Comparison of ENCODE assay signal across 1 cellular context in the genomic region with DNA sequence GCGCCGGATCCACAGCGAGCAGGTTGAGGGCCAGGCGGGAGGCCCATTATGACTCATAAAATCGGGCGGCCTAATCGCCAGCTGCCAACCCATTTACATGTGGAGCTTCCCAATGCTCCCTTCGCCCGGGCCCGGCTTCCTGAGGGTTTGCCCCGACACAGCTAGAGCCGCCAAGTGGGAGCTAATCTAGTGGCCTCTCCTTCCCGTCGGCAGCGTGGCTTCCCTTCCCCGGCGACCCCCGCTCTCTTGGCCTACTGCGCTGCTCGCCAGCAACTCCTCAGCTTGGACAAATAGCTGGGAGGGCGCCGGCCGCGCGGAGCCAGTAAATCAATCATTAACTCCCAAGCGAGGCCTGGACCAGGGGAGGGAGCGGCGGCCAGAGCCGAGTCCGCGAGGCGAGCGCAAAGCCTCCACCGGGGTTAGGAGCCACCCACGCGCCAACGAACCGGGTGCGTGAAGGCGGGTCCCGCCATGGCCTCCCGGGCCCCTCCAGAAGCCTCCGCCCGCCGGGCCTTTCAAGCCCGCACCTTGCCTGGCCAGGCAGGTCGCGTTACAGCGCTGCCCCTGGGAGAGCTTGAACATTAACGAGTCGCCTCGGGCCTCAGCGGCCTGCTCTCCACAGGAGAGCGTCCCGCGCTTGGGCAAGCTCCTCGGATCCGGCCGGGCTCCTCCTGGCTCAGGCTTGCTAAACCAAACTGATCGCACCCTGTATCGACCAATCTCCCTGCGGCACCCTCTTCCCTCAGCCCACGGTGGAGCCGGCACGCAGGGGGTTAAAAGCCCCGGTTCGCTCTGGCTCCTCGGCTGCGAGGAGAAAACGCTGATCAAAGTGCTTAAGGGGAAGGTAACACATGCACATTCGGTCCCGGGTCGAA.
TF ChIP-seq lines count a peak whose summit lies in the region.

No MANE protein-coding gene starts in this region.

TF ChIP-seq in HEK293, 187 proteins besides CTCF, POLR2A, EP300 and RAD21 (continued from another document and continues in another):
- TF ChIP-seq, protein P1, sequence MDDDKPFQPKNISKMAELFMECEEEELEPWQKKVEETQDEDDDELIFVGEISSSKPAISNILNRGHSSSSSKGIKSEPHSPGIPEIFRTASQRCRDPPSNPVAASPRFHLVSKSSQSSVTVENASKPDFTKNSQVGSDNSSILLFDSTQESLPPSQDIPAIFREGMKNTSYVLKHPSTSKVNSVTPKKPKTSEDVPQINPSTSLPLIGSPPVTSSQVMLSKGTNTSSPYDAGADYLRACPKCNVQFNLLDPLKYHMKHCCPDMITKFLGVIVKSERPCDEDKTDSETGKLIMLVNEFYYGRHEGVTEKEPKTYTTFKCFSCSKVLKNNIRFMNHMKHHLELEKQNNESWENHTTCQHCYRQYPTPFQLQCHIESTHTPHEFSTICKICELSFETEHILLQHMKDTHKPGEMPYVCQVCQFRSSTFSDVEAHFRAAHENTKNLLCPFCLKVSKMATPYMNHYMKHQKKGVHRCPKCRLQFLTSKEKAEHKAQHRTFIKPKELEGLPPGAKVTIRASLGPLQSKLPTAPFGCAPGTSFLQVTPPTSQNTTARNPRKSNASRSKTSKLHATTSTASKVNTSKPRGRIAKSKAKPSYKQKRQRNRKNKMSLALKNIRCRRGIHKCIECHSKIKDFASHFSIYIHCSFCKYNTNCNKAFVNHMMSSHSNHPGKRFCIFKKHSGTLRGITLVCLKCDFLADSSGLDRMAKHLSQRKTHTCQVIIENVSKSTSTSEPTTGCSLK (tag by site-specific recombination; IDR thresholded peaks at IDR 0.05): no peak
- no peak for TF ChIP-seq ZNF112 (tag by site-specific recombination; IDR thresholded peaks at IDR 0.05)
- TF ChIP-seq ZNF37A (tag by site-specific recombination; IDR thresholded peaks at IDR 0.05): no peak
- TF ChIP-seq, protein P2, sequence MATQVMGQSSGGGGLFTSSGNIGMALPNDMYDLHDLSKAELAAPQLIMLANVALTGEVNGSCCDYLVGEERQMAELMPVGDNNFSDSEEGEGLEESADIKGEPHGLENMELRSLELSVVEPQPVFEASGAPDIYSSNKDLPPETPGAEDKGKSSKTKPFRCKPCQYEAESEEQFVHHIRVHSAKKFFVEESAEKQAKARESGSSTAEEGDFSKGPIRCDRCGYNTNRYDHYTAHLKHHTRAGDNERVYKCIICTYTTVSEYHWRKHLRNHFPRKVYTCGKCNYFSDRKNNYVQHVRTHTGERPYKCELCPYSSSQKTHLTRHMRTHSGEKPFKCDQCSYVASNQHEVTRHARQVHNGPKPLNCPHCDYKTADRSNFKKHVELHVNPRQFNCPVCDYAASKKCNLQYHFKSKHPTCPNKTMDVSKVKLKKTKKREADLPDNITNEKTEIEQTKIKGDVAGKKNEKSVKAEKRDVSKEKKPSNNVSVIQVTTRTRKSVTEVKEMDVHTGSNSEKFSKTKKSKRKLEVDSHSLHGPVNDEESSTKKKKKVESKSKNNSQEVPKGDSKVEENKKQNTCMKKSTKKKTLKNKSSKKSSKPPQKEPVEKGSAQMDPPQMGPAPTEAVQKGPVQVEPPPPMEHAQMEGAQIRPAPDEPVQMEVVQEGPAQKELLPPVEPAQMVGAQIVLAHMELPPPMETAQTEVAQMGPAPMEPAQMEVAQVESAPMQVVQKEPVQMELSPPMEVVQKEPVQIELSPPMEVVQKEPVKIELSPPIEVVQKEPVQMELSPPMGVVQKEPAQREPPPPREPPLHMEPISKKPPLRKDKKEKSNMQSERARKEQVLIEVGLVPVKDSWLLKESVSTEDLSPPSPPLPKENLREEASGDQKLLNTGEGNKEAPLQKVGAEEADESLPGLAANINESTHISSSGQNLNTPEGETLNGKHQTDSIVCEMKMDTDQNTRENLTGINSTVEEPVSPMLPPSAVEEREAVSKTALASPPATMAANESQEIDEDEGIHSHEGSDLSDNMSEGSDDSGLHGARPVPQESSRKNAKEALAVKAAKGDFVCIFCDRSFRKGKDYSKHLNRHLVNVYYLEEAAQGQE (tag by site-specific recombination; IDR thresholded peaks at IDR 0.05): no peak
- no peak for TF ChIP-seq ZNF677 (tag by site-specific recombination; IDR thresholded peaks at IDR 0.05)
- TF ChIP-seq ZNF133 (tag by site-specific recombination; IDR thresholded peaks at IDR 0.05): no peak
- TF ChIP-seq ZNF223 (tag by site-specific recombination; IDR thresholded peaks at IDR 0.05): 0 out of 2 replicates have a peak, but pooled peaks have one; percentile 21
- TF ChIP-seq, protein P3, sequence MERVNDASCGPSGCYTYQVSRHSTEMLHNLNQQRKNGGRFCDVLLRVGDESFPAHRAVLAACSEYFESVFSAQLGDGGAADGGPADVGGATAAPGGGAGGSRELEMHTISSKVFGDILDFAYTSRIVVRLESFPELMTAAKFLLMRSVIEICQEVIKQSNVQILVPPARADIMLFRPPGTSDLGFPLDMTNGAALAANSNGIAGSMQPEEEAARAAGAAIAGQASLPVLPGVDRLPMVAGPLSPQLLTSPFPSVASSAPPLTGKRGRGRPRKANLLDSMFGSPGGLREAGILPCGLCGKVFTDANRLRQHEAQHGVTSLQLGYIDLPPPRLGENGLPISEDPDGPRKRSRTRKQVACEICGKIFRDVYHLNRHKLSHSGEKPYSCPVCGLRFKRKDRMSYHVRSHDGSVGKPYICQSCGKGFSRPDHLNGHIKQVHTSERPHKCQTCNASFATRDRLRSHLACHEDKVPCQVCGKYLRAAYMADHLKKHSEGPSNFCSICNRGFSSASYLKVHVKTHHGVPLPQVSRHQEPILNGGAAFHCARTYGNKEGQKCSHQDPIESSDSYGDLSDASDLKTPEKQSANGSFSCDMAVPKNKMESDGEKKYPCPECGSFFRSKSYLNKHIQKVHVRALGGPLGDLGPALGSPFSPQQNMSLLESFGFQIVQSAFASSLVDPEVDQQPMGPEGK (tag by site-specific recombination; IDR thresholded peaks at IDR 0.05): peak; percentile 56
- no peak for TF ChIP-seq ZNF658 (tag by site-specific recombination; IDR thresholded peaks at IDR 0.05)
- TF ChIP-seq ZNF571 (tag by site-specific recombination; IDR thresholded peaks at IDR 0.05): no peak
- TF ChIP-seq, protein P4, sequence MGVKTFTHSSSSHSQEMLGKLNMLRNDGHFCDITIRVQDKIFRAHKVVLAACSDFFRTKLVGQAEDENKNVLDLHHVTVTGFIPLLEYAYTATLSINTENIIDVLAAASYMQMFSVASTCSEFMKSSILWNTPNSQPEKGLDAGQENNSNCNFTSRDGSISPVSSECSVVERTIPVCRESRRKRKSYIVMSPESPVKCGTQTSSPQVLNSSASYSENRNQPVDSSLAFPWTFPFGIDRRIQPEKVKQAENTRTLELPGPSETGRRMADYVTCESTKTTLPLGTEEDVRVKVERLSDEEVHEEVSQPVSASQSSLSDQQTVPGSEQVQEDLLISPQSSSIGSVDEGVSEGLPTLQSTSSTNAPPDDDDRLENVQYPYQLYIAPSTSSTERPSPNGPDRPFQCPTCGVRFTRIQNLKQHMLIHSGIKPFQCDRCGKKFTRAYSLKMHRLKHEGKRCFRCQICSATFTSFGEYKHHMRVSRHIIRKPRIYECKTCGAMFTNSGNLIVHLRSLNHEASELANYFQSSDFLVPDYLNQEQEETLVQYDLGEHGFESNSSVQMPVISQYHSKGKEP (tag by site-specific recombination; IDR thresholded peaks at IDR 0.05): no peak
- peak; percentile 12; the same call in 1 of the 2 replicates for TF ChIP-seq FEZF1 (tag by site-specific recombination; IDR thresholded peaks at IDR 0.05)
- TF ChIP-seq ZBTB17 (tag by site-specific recombination; IDR thresholded peaks at IDR 0.05): peak; percentile 94
- TF ChIP-seq ZNF48 (tag by site-specific recombination; IDR thresholded peaks at IDR 0.05): no peak
- TF ChIP-seq ZFP3 (tag by site-specific recombination; IDR thresholded peaks at IDR 0.05; ENCODE audit: low read depth): no peak
- no peak for TF ChIP-seq ZNF654 (tag by site-specific recombination; IDR thresholded peaks at IDR 0.05; ENCODE audit: low read depth)
- TF ChIP-seq ZNF138 (tag by site-specific recombination; IDR thresholded peaks at IDR 0.05; ENCODE audit: borderline replicate concordance): no peak
- peak; percentile 78 for TF ChIP-seq GLIS2 (tag by site-specific recombination; IDR thresholded peaks at IDR 0.05)
- no peak for TF ChIP-seq ZBTB7A (tag by site-specific recombination; IDR thresholded peaks at IDR 0.05; ENCODE audit: low read depth)
- TF ChIP-seq ZSCAN16 (tag by site-specific recombination; IDR thresholded peaks at IDR 0.05): no peak
- no peak for TF ChIP-seq ZNF548 (tag by site-specific recombination; IDR thresholded peaks at IDR 0.05)
- TF ChIP-seq, protein P5, sequence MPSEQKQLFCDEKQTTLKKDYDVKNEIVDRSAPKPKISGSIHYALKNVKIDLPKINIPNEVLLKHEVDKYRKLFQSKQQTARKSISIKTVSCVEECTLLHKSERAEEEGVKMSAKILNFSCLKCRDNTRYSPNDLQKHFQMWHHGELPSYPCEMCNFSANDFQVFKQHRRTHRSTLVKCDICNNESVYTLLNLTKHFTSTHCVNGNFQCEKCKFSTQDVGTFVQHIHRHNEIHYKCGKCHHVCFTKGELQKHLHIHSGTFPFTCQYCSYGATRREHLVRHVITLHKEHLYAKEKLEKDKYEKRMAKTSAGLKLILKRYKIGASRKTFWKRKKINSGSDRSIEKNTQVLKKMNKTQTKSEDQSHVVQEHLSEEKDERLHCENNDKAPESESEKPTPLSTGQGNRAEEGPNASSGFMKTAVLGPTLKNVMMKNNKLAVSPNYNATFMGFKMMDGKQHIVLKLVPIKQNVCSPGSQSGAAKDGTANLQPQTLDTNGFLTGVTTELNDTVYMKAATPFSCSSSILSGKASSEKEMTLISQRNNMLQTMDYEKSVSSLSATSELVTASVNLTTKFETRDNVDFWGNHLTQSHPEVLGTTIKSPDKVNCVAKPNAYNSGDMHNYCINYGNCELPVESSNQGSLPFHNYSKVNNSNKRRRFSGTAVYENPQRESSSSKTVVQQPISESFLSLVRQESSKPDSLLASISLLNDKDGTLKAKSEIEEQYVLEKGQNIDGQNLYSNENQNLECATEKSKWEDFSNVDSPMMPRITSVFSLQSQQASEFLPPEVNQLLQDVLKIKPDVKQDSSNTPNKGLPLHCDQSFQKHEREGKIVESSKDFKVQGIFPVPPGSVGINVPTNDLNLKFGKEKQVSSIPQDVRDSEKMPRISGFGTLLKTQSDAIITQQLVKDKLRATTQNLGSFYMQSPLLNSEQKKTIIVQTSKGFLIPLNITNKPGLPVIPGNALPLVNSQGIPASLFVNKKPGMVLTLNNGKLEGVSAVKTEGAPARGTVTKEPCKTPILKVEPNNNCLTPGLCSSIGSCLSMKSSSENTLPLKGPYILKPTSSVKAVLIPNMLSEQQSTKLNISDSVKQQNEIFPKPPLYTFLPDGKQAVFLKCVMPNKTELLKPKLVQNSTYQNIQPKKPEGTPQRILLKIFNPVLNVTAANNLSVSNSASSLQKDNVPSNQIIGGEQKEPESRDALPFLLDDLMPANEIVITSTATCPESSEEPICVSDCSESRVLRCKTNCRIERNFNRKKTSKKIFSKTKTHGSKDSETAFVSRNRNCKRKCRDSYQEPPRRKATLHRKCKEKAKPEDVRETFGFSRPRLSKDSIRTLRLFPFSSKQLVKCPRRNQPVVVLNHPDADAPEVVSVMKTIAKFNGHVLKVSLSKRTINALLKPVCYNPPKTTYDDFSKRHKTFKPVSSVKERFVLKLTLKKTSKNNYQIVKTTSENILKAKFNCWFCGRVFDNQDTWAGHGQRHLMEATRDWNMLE (tag by site-specific recombination; conservative IDR thresholded peaks at IDR 0.05; ENCODE audit: low read depth): no peak
- peak; percentile 51 for TF ChIP-seq WT1 (tag by site-specific recombination; IDR thresholded peaks at IDR 0.05)
- TF ChIP-seq ZNF629 (tag by site-specific recombination; IDR thresholded peaks at IDR 0.05): no peak; the same call in 1 of the 2 replicates
- TF ChIP-seq, protein P6, sequence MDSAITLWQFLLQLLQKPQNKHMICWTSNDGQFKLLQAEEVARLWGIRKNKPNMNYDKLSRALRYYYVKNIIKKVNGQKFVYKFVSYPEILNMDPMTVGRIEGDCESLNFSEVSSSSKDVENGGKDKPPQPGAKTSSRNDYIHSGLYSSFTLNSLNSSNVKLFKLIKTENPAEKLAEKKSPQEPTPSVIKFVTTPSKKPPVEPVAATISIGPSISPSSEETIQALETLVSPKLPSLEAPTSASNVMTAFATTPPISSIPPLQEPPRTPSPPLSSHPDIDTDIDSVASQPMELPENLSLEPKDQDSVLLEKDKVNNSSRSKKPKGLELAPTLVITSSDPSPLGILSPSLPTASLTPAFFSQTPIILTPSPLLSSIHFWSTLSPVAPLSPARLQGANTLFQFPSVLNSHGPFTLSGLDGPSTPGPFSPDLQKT (IDR thresholded peaks at IDR 0.05; ENCODE audit: borderline replicate concordance, low read depth, low read length): no peak
- TF ChIP-seq, protein P7, sequence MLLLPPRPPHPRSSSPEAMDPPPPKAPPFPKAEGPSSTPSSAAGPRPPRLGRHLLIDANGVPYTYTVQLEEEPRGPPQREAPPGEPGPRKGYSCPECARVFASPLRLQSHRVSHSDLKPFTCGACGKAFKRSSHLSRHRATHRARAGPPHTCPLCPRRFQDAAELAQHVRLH (tag by site-specific recombination; IDR thresholded peaks at IDR 0.05): no peak
- TF ChIP-seq, protein P8, sequence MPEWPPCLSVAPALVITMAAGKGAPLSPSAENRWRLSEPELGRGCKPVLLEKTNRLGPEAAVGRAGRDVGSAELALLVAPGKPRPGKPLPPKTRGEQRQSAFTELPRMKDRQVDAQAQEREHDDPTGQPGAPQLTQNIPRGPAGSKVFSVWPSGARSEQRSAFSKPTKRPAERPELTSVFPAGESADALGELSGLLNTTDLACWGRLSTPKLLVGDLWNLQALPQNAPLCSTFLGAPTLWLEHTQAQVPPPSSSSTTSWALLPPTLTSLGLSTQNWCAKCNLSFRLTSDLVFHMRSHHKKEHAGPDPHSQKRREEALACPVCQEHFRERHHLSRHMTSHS (tag by site-specific recombination; IDR thresholded peaks at IDR 0.05): no peak
- no peak for TF ChIP-seq ZNF664 (tag by site-specific recombination; IDR thresholded peaks at IDR 0.05)
- TF ChIP-seq ZNF792 (tag by site-specific recombination; IDR thresholded peaks at IDR 0.05): no peak
- 0 out of 2 replicates have a peak, but pooled peaks have one; percentile 40 for TF ChIP-seq BCL11A (tag by site-specific recombination; IDR thresholded peaks at IDR 0.05; ENCODE audit: low read depth)
- TF ChIP-seq ZNF24 (tag by site-specific recombination; IDR thresholded peaks at IDR 0.05): no peak
- TF ChIP-seq, protein P9, sequence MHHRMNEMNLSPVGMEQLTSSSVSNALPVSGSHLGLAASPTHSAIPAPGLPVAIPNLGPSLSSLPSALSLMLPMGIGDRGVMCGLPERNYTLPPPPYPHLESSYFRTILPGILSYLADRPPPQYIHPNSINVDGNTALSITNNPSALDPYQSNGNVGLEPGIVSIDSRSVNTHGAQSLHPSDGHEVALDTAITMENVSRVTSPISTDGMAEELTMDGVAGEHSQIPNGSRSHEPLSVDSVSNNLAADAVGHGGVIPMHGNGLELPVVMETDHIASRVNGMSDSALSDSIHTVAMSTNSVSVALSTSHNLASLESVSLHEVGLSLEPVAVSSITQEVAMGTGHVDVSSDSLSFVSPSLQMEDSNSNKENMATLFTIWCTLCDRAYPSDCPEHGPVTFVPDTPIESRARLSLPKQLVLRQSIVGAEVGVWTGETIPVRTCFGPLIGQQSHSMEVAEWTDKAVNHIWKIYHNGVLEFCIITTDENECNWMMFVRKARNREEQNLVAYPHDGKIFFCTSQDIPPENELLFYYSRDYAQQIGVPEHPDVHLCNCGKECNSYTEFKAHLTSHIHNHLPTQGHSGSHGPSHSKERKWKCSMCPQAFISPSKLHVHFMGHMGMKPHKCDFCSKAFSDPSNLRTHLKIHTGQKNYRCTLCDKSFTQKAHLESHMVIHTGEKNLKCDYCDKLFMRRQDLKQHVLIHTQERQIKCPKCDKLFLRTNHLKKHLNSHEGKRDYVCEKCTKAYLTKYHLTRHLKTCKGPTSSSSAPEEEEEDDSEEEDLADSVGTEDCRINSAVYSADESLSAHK (tag by site-specific recombination; IDR thresholded peaks at IDR 0.05): peak; percentile 31
- TF ChIP-seq ZNF2 (tag by site-specific recombination; IDR thresholded peaks at IDR 0.05): peak; percentile 31; the same call in 1 of the 2 replicates
- TF ChIP-seq ZNF768 (tag by site-specific recombination; IDR thresholded peaks at IDR 0.05): no peak
- TF ChIP-seq ZNF174 (tag by site-specific recombination; IDR thresholded peaks at IDR 0.05): no peak
